Comparison of ENCODE assay signal across 8 cellular contexts in genomic region chr17:40561871-40562611, GRCh38. TPM values are rescaled to one million over a fixed set of nuclear protein-coding genes. Genes with fewer than 3 reads are reported as not detected.
DNase-seq lines count a peak whose midpoint lies in the region; ATAC-seq, FAIRE-seq and TF ChIP-seq lines count a peak whose summit lies in the region.

No MANE protein-coding gene starts in this region.

- H3K4me3 ChIP-seq in foreskin fibroblast (ENCODE audit: low read depth in 1 of 2, low read length in 2 of 2) (no peak overlapping the region), right cardiac atrium (ENCODE audit: low read length) (no peak overlapping the region)

- no peaks in the 10 kb centered on the region for H3K27me3 ChIP-seq in CD4-positive, alpha-beta T cell (ENCODE audit: control insufficient read depth, insufficient read depth, low read length)
- no peaks in the 10 kb centered on the region for H3K27me3 ChIP-seq in right cardiac atrium (ENCODE audit: control insufficient read depth, insufficient read depth)

- H3K4me1 ChIP-seq in right cardiac atrium (ENCODE audit: control insufficient read depth, insufficient read depth, low read length), result peaks cover 12% of the 10 kb centered on the region

- ATAC-seq in CD4-positive, alpha-beta T cell (ENCODE audit: poor library complexity), result peak; percentile 54
- ATAC-seq in right cardiac atrium (no peak), Right ventricle myocardium inferior (no peak)

- H3K9me3 Mint-ChIP-seq in CD4-positive, alpha-beta T cell, result no peaks in the 10 kb centered on the region
- H3K9me3 Mint-ChIP-seq in activated CD4-positive, alpha-beta T cell treated with anti-CD3 and anti-CD28 coated beads, Interleukin-2, amount 10 ng/mL, durations not matched to agents 24 days and 14 days, result no peaks in the 10 kb centered on the region

- H3K4me3 Mint-ChIP-seq in CD4-positive, alpha-beta T cell, result peak overlapping the region; percentile 91
- H3K4me3 Mint-ChIP-seq in activated CD4-positive, alpha-beta T cell treated with anti-CD3 and anti-CD28 coated beads, Interleukin-2, amount 10 ng/mL, durations not matched to agents 24 days and 14 days, result peak overlapping the region; percentile 95

- peaks cover 87% of the 10 kb centered on the region for H3K4me1 Mint-ChIP-seq in CD4-positive, alpha-beta T cell (ENCODE audit: low read depth)
- peaks cover 62% of the 10 kb centered on the region for H3K4me1 Mint-ChIP-seq in activated CD4-positive, alpha-beta T cell treated with anti-CD3 and anti-CD28 coated beads, Interleukin-2, amount 10 ng/mL, durations not matched to agents 24 days and 14 days

- H3K36me3 Mint-ChIP-seq in CD4-positive, alpha-beta T cell (ENCODE audit: low read depth), result peaks cover 92% of the 10 kb centered on the region
- H3K36me3 Mint-ChIP-seq in activated CD4-positive, alpha-beta T cell treated with anti-CD3 and anti-CD28 coated beads, Interleukin-2, amount 10 ng/mL, durations not matched to agents 24 days and 14 days (ENCODE audit: low read depth), result peaks cover 78% of the 10 kb centered on the region

- intact Hi-C loops in CD4-positive, alpha-beta T cell (cut with DNase I, micrococcal nuclease), result loop anchor here (1.0 to 10.0 kb wide), 4 partner anchors 27 to 163 kb away; no protein-coding TSS in a partner anchor
- intact Hi-C loops in activated CD4-positive, alpha-beta T cell treated with anti-CD3 and anti-CD28 coated beads, Interleukin-2, amount 10 ng/mL, durations not matched to agents 24 days and 14 days (cut with micrococcal nuclease), result loop anchor here (1.0 to 5.0 kb wide), 4 partner anchors 15 to 1105 kb away; no protein-coding TSS in a partner anchor
- intact Hi-C loops in right cardiac atrium (cut with DNase I), result loop anchor here in 2 of 4 donors (2.0 to 10.0 kb wide), 2 partner anchors 121 to 167 kb away; no protein-coding TSS in a partner anchor
- intact Hi-C loops in Right ventricle myocardium inferior (cut with DNase I), result loop anchor here (2.0 kb wide), 1 partner anchor 203 kb away; no protein-coding TSS in a partner anchor

- POLR2A ChIA-PET in CD4-positive, alpha-beta T cell (lab: Charles Lee), result interaction anchor here (0.6 to 33.8 kb wide), 16 partner anchors 9 to 1126 kb away, joined by 3 to 1290 read pairs (median 10); partner anchors contain the start of genes EIF1, SMARCE1 and TOP2A

- H3K27ac ChIP-seq in CD4-positive, alpha-beta T cell (ENCODE audit: low read depth, low read length), result peak overlapping the region; percentile 100
- no peak overlapping the region for H3K27ac ChIP-seq in right cardiac atrium (ENCODE audit: low read length)

- no peak for TF ChIP-seq POLR2A in H54 (IDR thresholded peaks at IDR 0.05; ENCODE audit: low read depth, low read length)

- H3K27me3 Mint-ChIP-seq in CD4-positive, alpha-beta T cell, result no peaks in the 10 kb centered on the region
- H3K27me3 Mint-ChIP-seq in activated CD4-positive, alpha-beta T cell treated with anti-CD3 and anti-CD28 coated beads, Interleukin-2, amount 10 ng/mL, durations not matched to agents 24 days and 14 days, result no peaks in the 10 kb centered on the region

- peak in 5 of 10 experiments; percentile 56 to 72 (median 63) for DNase-seq in CD4-positive, alpha-beta T cell
- DNase-seq in HCEC 1CT, result peak; percentile 5
- DNase-seq in activated CD4-positive, alpha-beta T cell treated with anti-CD3 and anti-CD28 coated beads, Interleukin-2, amount 10 ng/mL, durations not matched to agents 24 days and 14 days, result peak; percentile 91
- DNase-seq in foreskin fibroblast, result no peak
- DNase-seq in pons (ENCODE audit: low spot score), result no peak
- DNase-seq in right cardiac atrium, result no peak
- DNase-seq in H54 (ENCODE audit: insufficient read length, low spot score), result no peak
- no peak for DNase-seq in Right ventricle myocardium inferior (ENCODE audit: missing footprints)

- CTCF ChIA-PET in CD4-positive, alpha-beta T cell (lab: Charles Lee), result interaction anchor here (0.6 to 13.0 kb wide), 14 partner anchors 8 to 207 kb away, joined by 3 to 288 read pairs (median 6); partner anchors contain the start of gene IGFBP4

- WGBS in right cardiac atrium, result 72% methylated on average over 8 of the region's 8 CpGs

- peak; percentile 56 for TF ChIP-seq CTCF in CD4-positive, alpha-beta T cell (IDR thresholded peaks at IDR 0.05)
- TF ChIP-seq CTCF in foreskin fibroblast (IDR thresholded peaks at IDR 0.05; ENCODE audit: low read depth, low read length), result peak; percentile 11

- H3K9me3 ChIP-seq in CD4-positive, alpha-beta T cell (ENCODE audit: control insufficient read depth, low read length), result no peaks in the 10 kb centered on the region
- H3K9me3 ChIP-seq in right cardiac atrium (ENCODE audit: control insufficient read depth, low read length), result no peaks in the 10 kb centered on the region

- peak overlapping the region; percentile 92 for H3K27ac Mint-ChIP-seq in CD4-positive, alpha-beta T cell
- H3K27ac Mint-ChIP-seq in activated CD4-positive, alpha-beta T cell treated with anti-CD3 and anti-CD28 coated beads, Interleukin-2, amount 10 ng/mL, durations not matched to agents 24 days and 14 days, result peak overlapping the region; percentile 100

- no peak for FAIRE-seq in H54 (lab: Jason Lieb, UNC)

RNA-seq across cellular contexts. Expression of gene CCR7, which starts 3.2 kb away (rescaled TPM):
- 100 to 1,000 TPM; 170 to 180 TPM for total RNA-seq in CD4-positive, alpha-beta T cell
- total RNA-seq in activated CD4-positive, alpha-beta T cell treated with anti-CD3 and anti-CD28 coated beads, Interleukin-2, amount 10 ng/mL, durations not matched to agents 24 days and 14 days, result 217 and 220 TPM in 2 replicates
- total RNA-seq in right cardiac atrium, result under 1 TPM in 2 of 4 donors, not detected in 2; 0.19 to 0.20 TPM
- 0.11 TPM for polyA plus RNA-seq in right cardiac atrium
- not detected for total RNA-seq in Right ventricle myocardium inferior

Comparison
In these comparisons a context has a peak if more than half of its experiments do, and no peak if none do; other contexts are left out.
1. DNase-seq: peak in HCEC 1CT (single experiment) and activated CD4-positive, alpha-beta T cell treated with anti-CD3 and anti-CD28 coated beads, Interleukin-2, amount 10 ng/mL, durations not matched to agents 24 days and 14 days (single experiment); none in foreskin fibroblast (0 of 2), pons (single experiment), right cardiac atrium (0 of 3), H54 (single experiment) and Right ventricle myocardium inferior (single experiment).
2. RNA of gene CCR7, which starts 3.2 kb away (total RNA-seq): 217 to 220 TPM in activated CD4-positive, alpha-beta T cell treated with anti-CD3 and anti-CD28 coated beads, Interleukin-2, amount 10 ng/mL, durations not matched to agents 24 days and 14 days and 170 to 180 TPM in CD4-positive, alpha-beta T cell; 0.19 to 0.20 TPM in right cardiac atrium and not detected in Right ventricle myocardium inferior (single experiment); every median in the first group is over 100 times any median in the second.